ENCODE assay signal across 21 cellular contexts in genomic region chrX:37488323-37488722, GRCh38.
"Had no signal": no experiment of that assay in that cellular context is flagged by ENCODE, and none has a peak within 500 bp of the region (broad histone marks: within the 10 kb centered on the region; RNA-seq: fewer than 3 reads in every experiment).

No MANE protein-coding gene starts in this region.

- FAIRE-seq: endometrium, frontal cortex, islet of Langerhans, keratinocyte had no signal

- H3K4me3 ChIP-seq: colonic mucosa, esophagus muscularis mucosa, gastroesophageal sphincter, heart right ventricle, left lung, lower lobe of right lung, mucosa of descending colon had no signal

- ATAC-seq: effector memory CD8-positive, alpha-beta T cell; foreskin keratinocyte; gastroesophageal sphincter; heart right ventricle; left cardiac atrium; left lung; left ventricle myocardium superior; lower lobe of right lung; mucosa of descending colon; naive thymus-derived CD4-positive, alpha-beta T cell had no signal

- H3K27me3 ChIP-seq: colonic mucosa, esophagus muscularis mucosa, foreskin keratinocyte, gastroesophageal sphincter, heart right ventricle, left lung had no signal

- DNase-seq: colonic mucosa; cortex of kidney; effector CD8-positive, alpha-beta T cell; effector memory CD8-positive, alpha-beta T cell; endodermal cell; foreskin keratinocyte; heart right ventricle; hippocampal formation; left cardiac atrium; left lung; left ventricle myocardium superior; lower lobe of right lung; mesenchymal stem cell; mucosa of descending colon; naive thymus-derived CD4-positive, alpha-beta T cell had no signal

- H3K4me1 ChIP-seq: colonic mucosa, esophagus muscularis mucosa, foreskin keratinocyte, gastroesophageal sphincter, heart right ventricle, left lung, lower lobe of right lung had no signal

- H3K9me3 ChIP-seq: colonic mucosa, esophagus muscularis mucosa, gastroesophageal sphincter, heart right ventricle, left lung, lower lobe of right lung, mucosa of descending colon had no signal

- H3K36me3 ChIP-seq: colonic mucosa, esophagus muscularis mucosa, gastroesophageal sphincter, heart right ventricle, left lung, lower lobe of right lung had no signal

- H3K27ac ChIP-seq: colonic mucosa, esophagus muscularis mucosa, foreskin keratinocyte, gastroesophageal sphincter, heart right ventricle, left lung, lower lobe of right lung had no signal
